ENCODE assay signal across 27 cellular contexts in the genomic region with DNA sequence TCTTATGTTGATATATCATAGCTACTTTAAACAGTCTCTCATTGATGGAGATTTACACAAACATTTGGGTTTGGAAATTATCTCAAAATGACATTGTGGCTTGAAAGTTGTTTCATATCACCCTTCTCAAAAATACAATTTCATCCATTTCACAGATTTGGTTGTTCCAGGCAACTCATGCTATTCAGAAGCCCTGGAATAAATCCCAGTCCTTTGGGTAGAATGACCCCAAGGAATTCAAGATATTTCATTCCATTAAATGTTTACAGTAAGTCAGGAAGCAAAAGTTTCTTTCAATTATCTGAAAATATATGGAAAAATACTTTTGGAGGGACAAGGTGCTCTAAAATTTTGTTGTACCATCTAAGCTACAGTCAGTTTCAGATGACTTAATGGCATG. TPM values are rescaled to one million over a fixed set of nuclear protein-coding genes. Genes with fewer than 3 reads are reported as not detected.
DNase-seq lines count a peak whose midpoint lies in the region; ATAC-seq, FAIRE-seq and TF ChIP-seq lines count a peak whose summit lies in the region.
"Had no signal": no experiment of that assay in that cellular context is flagged by ENCODE, and none has a peak within 500 bp of the region (broad histone marks: within the 10 kb centered on the region; RNA-seq: fewer than 3 reads in every experiment).

No MANE protein-coding gene starts in this region.

- H3K27ac ChIP-seq in stomach: peak overlapping the region in 3 of 5 donors; percentile 24 to 35 (median 30)
- H3K27ac ChIP-seq: heart left ventricle, thyroid gland had no signal

- no peaks in the 10 kb centered on the region for H3K9me3 ChIP-seq in stomach
- H3K9me3 ChIP-seq: heart left ventricle, thyroid gland had no signal

- no peak overlapping the region for H3K4me3 ChIP-seq in astrocyte of the cerebellum (ENCODE audit: low read depth, low read length)
- H3K4me3 ChIP-seq in stomach: no peak overlapping the region
- H3K4me3 ChIP-seq: heart left ventricle, thyroid gland had no signal

- no peak for TF ChIP-seq CTCF in HFFc6 (IDR thresholded peaks at IDR 0.05)
- no peak for TF ChIP-seq CTCF in astrocyte of the cerebellum (IDR thresholded peaks at IDR 0.05; ENCODE audit: low read depth, low read length, missing control alignments)
- TF ChIP-seq CTCF in stomach (IDR thresholded peaks at IDR 0.05): no peak

- no peaks in the 10 kb centered on the region for H3K9me3 Mint-ChIP-seq in HFFc6
- no peaks in the 10 kb centered on the region for H3K9me3 Mint-ChIP-seq in activated CD8-positive, alpha-beta memory T cell treated with anti-CD3 and anti-CD28 coated beads, Interleukin-2, amount 10 ng/mL, durations not matched to agents 7 days and 5 days (ENCODE audit: low read depth)
- H3K9me3 Mint-ChIP-seq: activated CD8-positive, alpha-beta T cell treated with anti-CD3 and anti-CD28 coated beads for 36 hours; activated naive CD8-positive, alpha-beta T cell treated with anti-CD3 and anti-CD28 coated beads, Interleukin-2, amount 10 ng/mL, durations not matched to agents 7 days and 5 days; brain; CD4-positive, alpha-beta T cell; stimulated activated naive CD8-positive, alpha-beta T cell treated with anti-CD3 and anti-CD28 coated beads, Interleukin-15, Interleukin-2, amounts not matched to agents 100 ng/mL and 50 ng/mL, for 24 hours; T-helper 1 cell treated with Interleukin-12 subunit alpha and Interleukin-12 subunit beta and Interleukin-4 antibody, amounts not matched to agents 30 μg/mL and 1 μg/mL, for 36 hours had no signal

- no peak for TF ChIP-seq POLR2A in stomach (IDR thresholded peaks at IDR 0.05)

- intact Hi-C loops in stomach (cut with DNase I; ENCODE audit: low total_unique reads): no loop called here

- FAIRE-seq in frontal cortex (lab: Jason Lieb, UNC): no peak
- FAIRE-seq: H1 had no signal

- H3K27ac Mint-ChIP-seq in HFFc6: peak overlapping the region; percentile 76
- H3K27ac Mint-ChIP-seq in activated CD8-positive, alpha-beta memory T cell treated with anti-CD3 and anti-CD28 coated beads, Interleukin-2, amount 10 ng/mL, durations not matched to agents 7 days and 5 days: no peak overlapping the region
- H3K27ac Mint-ChIP-seq: activated CD8-positive, alpha-beta T cell treated with anti-CD3 and anti-CD28 coated beads for 36 hours; activated naive CD8-positive, alpha-beta T cell treated with anti-CD3 and anti-CD28 coated beads, Interleukin-2, amount 10 ng/mL, durations not matched to agents 7 days and 5 days; brain; CD4-positive, alpha-beta T cell; stimulated activated naive CD8-positive, alpha-beta T cell treated with anti-CD3 and anti-CD28 coated beads, Interleukin-15, Interleukin-2, amounts not matched to agents 100 ng/mL and 50 ng/mL, for 24 hours; T-helper 1 cell treated with Interleukin-12 subunit alpha and Interleukin-12 subunit beta and Interleukin-4 antibody, amounts not matched to agents 30 μg/mL and 1 μg/mL, for 36 hours had no signal

- peaks cover 85% of the 10 kb centered on the region for H3K4me1 Mint-ChIP-seq in HFFc6 (ENCODE audit: low read depth)
- H3K4me1 Mint-ChIP-seq in activated CD8-positive, alpha-beta memory T cell treated with anti-CD3 and anti-CD28 coated beads, Interleukin-2, amount 10 ng/mL, durations not matched to agents 7 days and 5 days: peaks cover 7% of the 10 kb centered on the region

- peak overlapping the region; percentile 48 for H3K4me3 Mint-ChIP-seq in HFFc6
- H3K4me3 Mint-ChIP-seq in activated CD8-positive, alpha-beta memory T cell treated with anti-CD3 and anti-CD28 coated beads, Interleukin-2, amount 10 ng/mL, durations not matched to agents 7 days and 5 days: no peak overlapping the region
- H3K4me3 Mint-ChIP-seq: activated CD8-positive, alpha-beta T cell treated with anti-CD3 and anti-CD28 coated beads for 36 hours; activated naive CD8-positive, alpha-beta T cell treated with anti-CD3 and anti-CD28 coated beads, Interleukin-2, amount 10 ng/mL, durations not matched to agents 7 days and 5 days; brain; CD4-positive, alpha-beta T cell; stimulated activated naive CD8-positive, alpha-beta T cell treated with anti-CD3 and anti-CD28 coated beads, Interleukin-15, Interleukin-2, amounts not matched to agents 100 ng/mL and 50 ng/mL, for 24 hours; T-helper 1 cell treated with Interleukin-12 subunit alpha and Interleukin-12 subunit beta and Interleukin-4 antibody, amounts not matched to agents 30 μg/mL and 1 μg/mL, for 36 hours had no signal

- peaks cover 4% of the 10 kb centered on the region; the same call in 1 of the 2 replicates for H3K36me3 Mint-ChIP-seq in HFFc6 (ENCODE audit: low read depth)
- H3K36me3 Mint-ChIP-seq in activated CD8-positive, alpha-beta memory T cell treated with anti-CD3 and anti-CD28 coated beads, Interleukin-2, amount 10 ng/mL, durations not matched to agents 7 days and 5 days: peaks cover 1% of the 10 kb centered on the region

- TF ChIP-seq EP300 in stomach (IDR thresholded peaks at IDR 0.05): no peak

- H3K4me1 ChIP-seq in stomach: peaks cover 12 to 90% (median 45%) of the 10 kb centered on the region in 4 donors

- H3K27me3 Mint-ChIP-seq in HFFc6 (ENCODE audit: insufficient read depth): peaks cover 4% of the 10 kb centered on the region; the same call in 1 of the 2 replicates
- H3K27me3 Mint-ChIP-seq in activated CD8-positive, alpha-beta memory T cell treated with anti-CD3 and anti-CD28 coated beads, Interleukin-2, amount 10 ng/mL, durations not matched to agents 7 days and 5 days: no peaks in the 10 kb centered on the region
- H3K27me3 Mint-ChIP-seq: activated CD8-positive, alpha-beta T cell treated with anti-CD3 and anti-CD28 coated beads for 36 hours; activated naive CD8-positive, alpha-beta T cell treated with anti-CD3 and anti-CD28 coated beads, Interleukin-2, amount 10 ng/mL, durations not matched to agents 7 days and 5 days; brain; CD4-positive, alpha-beta T cell; stimulated activated naive CD8-positive, alpha-beta T cell treated with anti-CD3 and anti-CD28 coated beads, Interleukin-15, Interleukin-2, amounts not matched to agents 100 ng/mL and 50 ng/mL, for 24 hours had no signal

- no peaks in the 10 kb centered on the region for H3K27me3 ChIP-seq in stomach
- H3K27me3 ChIP-seq: heart left ventricle, thyroid gland had no signal

- DNase-seq in HFFc6: peak; percentile 5
- DNase-seq in astrocyte of the cerebellum (ENCODE audit: low read depth): peak; percentile 50
- peak; percentile 39 for DNase-seq in iris pigment epithelial cell (ENCODE audit: low read depth)
- DNase-seq in stomach: no peak
- no peak for DNase-seq in frontal cortex (ENCODE audit: low spot score in 2 of 2)
- no peak for DNase-seq in activated T-cell treated with anti-CD3 and anti-CD28 coated beads, Interleukin-2, amount 50 U/mL, for 1 hour
- no peak for DNase-seq in activated CD8-positive, alpha-beta memory T cell treated with anti-CD3 and anti-CD28 coated beads, Interleukin-2, amount 10 ng/mL, durations not matched to agents 7 days and 5 days
- DNase-seq: activated CD8-positive, alpha-beta T cell treated with anti-CD3 and anti-CD28 coated beads for 36 hours; activated gamma-delta T cell; activated naive CD8-positive, alpha-beta T cell treated with anti-CD3 and anti-CD28 coated beads, Interleukin-2, amount 10 ng/mL, durations not matched to agents 7 days and 5 days; activated T-cell treated with anti-CD3 and anti-CD28 coated beads for 4 hours; AML-193; CD4-positive, alpha-beta T cell; cerebellar nuclear complex; DMS 273 treated with DMSO at 0.1 percent for 48 hours; heart left ventricle; KBM-7; mesenchymal stem cell; NCI-H1436; NCI-H345; NCI-H748 treated with DMSO at 0.1 percent for 48 hours; thyroid gland had no signal

- in situ Hi-C loops in astrocyte of the cerebellum (cut with HindIII; ENCODE audit: low sequenced_read_pairs): no loop called here

- CTCF ChIA-PET in activated CD8-positive, alpha-beta memory T cell treated with anti-CD3 and anti-CD28 coated beads, Interleukin-2, amount 10 ng/mL, durations not matched to agents 7 days and 5 days (lab: Charles Lee): no interaction called here

- H3K36me3 ChIP-seq in stomach: no peaks in the 10 kb centered on the region
- H3K36me3 ChIP-seq: heart left ventricle, thyroid gland had no signal

- no peak for ATAC-seq in HG03025 (IDR thresholded peaks at IDR 0.05; ENCODE audit: low FRiP score, unreplicated experiment)
- ATAC-seq in activated CD8-positive, alpha-beta memory T cell treated with anti-CD3 and anti-CD28 coated beads, Interleukin-2, amount 10 ng/mL, durations not matched to agents 7 days and 5 days: no peak
- ATAC-seq: activated CD8-positive, alpha-beta T cell treated with anti-CD3 and anti-CD28 coated beads for 36 hours had no signal

RNA-seq across cellular contexts. Expression of gene MPZL1, which starts 27.1 kb away (rescaled TPM):
- 100 to 1,000 TPM; 147 to 188 (median 183) TPM for total RNA-seq in HFFc6 (2021; fragmentation: NEBNext Ultra II Directional; extraction: Animal tissue kit (Norgen Biotek cat#: 25700))
- total RNA-seq in stomach: 100 to 1,000 TPM in 1 of 5 donors, 10 to 100 TPM in 4; 29.9 to 115 (median 51.9) TPM
- polyA plus RNA-seq in stomach: 10 to 100 TPM in 2 of 3 donors, 1 to 10 TPM in 1; 7.2 to 25.0 (median 15.7) TPM
- total RNA-seq in frontal cortex: 184 TPM
- total RNA-seq in activated CD8-positive, alpha-beta memory T cell treated with anti-CD3 and anti-CD28 coated beads, Interleukin-2, amount 10 ng/mL, durations not matched to agents 7 days and 5 days: 10 to 100 TPM; 12.4 to 14.2 TPM

Comparison
In these comparisons a context has a peak if more than half of its experiments do, and no peak if none do; other contexts are left out.
1. DNase-seq: peak in HFFc6 (single experiment), astrocyte of the cerebellum (single experiment) and iris pigment epithelial cell (single experiment); none in stomach (single experiment), frontal cortex (0 of 2), activated T-cell treated with anti-CD3 and anti-CD28 coated beads, Interleukin-2, amount 50 U/mL, for 1 hour (single experiment) and activated CD8-positive, alpha-beta memory T cell treated with anti-CD3 and anti-CD28 coated beads, Interleukin-2, amount 10 ng/mL, durations not matched to agents 7 days and 5 days (single experiment).